1 cellular context compared by ENCODE assay signal in the genomic region with DNA sequence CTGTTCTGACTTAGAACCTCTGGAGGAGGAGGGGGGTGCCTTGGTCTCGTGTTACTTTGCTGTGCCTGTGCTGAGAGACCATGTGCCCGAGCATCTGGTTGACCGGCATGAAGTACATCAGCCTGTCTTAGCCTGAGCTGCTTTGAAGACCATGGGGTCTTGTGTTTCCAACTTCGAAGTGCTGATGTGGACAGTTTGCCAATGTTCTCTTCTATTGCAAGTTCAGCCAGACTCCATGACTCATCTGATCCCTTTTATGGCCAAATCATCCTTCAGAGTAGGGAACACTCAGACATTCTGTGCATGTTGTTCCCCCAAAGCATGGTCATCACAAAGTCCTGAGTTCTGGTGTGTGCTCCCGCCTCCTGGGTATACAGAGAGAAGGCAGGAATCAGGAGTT.
TF ChIP-seq lines count a peak whose summit lies in the region.

No MANE protein-coding gene starts in this region.

TF ChIP-seq in K562, 482 proteins besides CTCF, POLR2A, EP300 and RAD21:
- TF ChIP-seq, protein P1, sequence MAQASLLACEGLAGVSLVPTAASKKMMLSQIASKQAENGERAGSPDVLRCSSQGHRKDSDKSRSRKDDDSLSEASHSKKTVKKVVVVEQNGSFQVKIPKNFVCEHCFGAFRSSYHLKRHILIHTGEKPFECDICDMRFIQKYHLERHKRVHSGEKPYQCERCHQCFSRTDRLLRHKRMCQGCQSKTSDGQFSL (CRISPR knock-in tag; IDR thresholded peaks at IDR 0.05), result 0 out of 2 replicates have a peak, but pooled peaks have one; percentile 34
- TF ChIP-seq, protein P1 (tag; IDR thresholded peaks at IDR 0.05), result no peak
- TF ChIP-seq, protein P2, sequence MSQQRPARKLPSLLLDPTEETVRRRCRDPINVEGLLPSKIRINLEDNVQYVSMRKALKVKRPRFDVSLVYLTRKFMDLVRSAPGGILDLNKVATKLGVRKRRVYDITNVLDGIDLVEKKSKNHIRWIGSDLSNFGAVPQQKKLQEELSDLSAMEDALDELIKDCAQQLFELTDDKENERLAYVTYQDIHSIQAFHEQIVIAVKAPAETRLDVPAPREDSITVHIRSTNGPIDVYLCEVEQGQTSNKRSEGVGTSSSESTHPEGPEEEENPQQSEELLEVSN (IDR thresholded peaks at IDR 0.05; ENCODE audit: borderline replicate concordance in 1 of 2, extremely low read depth in 1 of 2, insufficient read depth in 1 of 2, insufficient read length in 1 of 2, low read depth in 1 of 2, low read length in 1 of 2, poor library complexity in 1 of 2, severe bottlenecking in 1 of 2), result peak in 1 of 2 experiments; percentile 16
- TF ChIP-seq FOSL1 (tag; conservative IDR thresholded peaks at IDR 0.05), result peak; percentile 53
- peak; percentile 53 for TF ChIP-seq MAFK (IDR thresholded peaks at IDR 0.05; ENCODE audit: low read length)
- TF ChIP-seq, protein P3, sequence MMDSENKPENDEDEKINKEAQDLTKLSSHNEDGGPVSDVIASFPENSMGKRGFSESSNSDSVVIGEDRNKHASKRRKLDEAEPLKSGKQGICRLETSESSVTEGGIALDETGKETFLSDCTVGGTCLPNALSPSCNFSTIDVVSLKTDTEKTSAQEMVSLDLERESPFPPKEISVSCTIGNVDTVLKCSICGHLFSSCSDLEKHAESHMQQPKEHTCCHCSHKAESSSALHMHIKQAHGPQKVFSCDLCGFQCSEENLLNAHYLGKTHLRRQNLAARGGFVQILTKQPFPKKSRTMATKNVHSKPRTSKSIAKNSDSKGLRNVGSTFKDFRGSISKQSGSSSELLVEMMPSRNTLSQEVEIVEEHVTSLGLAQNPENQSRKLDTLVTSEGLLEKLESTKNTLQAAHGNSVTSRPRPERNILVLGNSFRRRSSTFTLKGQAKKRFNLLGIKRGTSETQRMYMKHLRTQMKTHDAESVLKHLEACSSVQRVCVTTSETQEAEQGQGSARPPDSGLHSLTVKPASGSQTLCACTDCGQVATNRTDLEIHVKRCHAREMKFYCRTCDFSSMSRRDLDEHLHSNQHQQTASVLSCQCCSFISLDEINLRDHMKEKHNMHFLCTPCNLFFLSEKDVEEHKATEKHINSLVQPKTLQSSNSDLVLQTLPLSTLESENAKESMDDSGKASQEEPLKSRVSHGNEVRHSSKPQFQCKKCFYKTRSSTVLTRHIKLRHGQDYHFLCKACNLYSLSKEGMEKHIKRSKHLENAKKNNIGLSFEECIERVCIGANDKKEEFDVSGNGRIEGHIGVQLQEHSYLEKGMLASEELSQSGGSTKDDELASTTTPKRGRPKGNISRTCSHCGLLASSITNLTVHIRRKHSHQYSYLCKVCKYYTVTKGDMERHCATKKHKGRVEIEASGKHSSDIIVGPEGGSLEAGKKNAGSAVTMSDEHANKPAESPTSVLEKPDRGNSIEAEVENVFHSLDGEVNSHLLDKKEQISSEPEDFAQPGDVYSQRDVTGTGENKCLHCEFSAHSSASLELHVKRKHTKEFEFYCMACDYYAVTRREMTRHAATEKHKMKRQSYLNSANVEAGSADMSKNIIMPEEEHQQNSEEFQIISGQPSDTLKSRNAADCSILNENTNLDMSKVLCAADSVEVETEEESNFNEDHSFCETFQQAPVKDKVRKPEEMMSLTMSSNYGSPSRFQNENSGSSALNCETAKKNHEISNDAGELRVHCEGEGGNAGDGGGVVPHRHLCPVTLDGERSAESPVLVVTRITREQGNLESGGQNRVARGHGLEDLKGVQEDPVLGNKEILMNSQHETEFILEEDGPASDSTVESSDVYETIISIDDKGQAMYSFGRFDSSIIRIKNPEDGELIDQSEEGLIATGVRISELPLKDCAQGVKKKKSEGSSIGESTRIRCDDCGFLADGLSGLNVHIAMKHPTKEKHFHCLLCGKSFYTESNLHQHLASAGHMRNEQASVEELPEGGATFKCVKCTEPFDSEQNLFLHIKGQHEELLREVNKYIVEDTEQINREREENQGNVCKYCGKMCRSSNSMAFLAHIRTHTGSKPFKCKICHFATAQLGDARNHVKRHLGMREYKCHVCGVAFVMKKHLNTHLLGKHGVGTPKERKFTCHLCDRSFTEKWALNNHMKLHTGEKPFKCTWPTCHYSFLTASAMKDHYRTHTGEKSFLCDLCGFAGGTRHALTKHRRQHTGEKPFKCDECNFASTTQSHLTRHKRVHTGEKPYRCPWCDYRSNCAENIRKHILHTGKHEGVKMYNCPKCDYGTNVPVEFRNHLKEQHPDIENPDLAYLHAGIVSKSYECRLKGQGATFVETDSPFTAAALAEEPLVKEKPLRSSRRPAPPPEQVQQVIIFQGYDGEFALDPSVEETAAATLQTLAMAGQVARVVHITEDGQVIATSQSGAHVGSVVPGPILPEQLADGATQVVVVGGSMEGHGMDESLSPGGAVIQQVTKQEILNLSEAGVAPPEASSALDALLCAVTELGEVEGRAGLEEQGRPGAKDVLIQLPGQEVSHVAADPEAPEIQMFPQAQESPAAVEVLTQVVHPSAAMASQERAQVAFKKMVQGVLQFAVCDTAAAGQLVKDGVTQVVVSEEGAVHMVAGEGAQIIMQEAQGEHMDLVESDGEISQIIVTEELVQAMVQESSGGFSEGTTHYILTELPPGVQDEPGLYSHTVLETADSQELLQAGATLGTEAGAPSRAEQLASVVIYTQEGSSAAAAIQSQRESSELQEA (IDR thresholded peaks at IDR 0.05; ENCODE audit: low read depth), result no peak
- TF ChIP-seq COPS2 (conservative IDR thresholded peaks at IDR 0.05), result no peak
- TF ChIP-seq, protein P4, sequence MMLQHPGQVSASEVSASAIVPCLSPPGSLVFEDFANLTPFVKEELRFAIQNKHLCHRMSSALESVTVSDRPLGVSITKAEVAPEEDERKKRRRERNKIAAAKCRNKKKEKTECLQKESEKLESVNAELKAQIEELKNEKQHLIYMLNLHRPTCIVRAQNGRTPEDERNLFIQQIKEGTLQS (IDR thresholded peaks at IDR 0.05), result peak; percentile 74
- TF ChIP-seq, protein P4 (CRISPR knock-in tag; conservative IDR thresholded peaks at IDR 0.05), result no peak
- TF ChIP-seq, protein P5, sequence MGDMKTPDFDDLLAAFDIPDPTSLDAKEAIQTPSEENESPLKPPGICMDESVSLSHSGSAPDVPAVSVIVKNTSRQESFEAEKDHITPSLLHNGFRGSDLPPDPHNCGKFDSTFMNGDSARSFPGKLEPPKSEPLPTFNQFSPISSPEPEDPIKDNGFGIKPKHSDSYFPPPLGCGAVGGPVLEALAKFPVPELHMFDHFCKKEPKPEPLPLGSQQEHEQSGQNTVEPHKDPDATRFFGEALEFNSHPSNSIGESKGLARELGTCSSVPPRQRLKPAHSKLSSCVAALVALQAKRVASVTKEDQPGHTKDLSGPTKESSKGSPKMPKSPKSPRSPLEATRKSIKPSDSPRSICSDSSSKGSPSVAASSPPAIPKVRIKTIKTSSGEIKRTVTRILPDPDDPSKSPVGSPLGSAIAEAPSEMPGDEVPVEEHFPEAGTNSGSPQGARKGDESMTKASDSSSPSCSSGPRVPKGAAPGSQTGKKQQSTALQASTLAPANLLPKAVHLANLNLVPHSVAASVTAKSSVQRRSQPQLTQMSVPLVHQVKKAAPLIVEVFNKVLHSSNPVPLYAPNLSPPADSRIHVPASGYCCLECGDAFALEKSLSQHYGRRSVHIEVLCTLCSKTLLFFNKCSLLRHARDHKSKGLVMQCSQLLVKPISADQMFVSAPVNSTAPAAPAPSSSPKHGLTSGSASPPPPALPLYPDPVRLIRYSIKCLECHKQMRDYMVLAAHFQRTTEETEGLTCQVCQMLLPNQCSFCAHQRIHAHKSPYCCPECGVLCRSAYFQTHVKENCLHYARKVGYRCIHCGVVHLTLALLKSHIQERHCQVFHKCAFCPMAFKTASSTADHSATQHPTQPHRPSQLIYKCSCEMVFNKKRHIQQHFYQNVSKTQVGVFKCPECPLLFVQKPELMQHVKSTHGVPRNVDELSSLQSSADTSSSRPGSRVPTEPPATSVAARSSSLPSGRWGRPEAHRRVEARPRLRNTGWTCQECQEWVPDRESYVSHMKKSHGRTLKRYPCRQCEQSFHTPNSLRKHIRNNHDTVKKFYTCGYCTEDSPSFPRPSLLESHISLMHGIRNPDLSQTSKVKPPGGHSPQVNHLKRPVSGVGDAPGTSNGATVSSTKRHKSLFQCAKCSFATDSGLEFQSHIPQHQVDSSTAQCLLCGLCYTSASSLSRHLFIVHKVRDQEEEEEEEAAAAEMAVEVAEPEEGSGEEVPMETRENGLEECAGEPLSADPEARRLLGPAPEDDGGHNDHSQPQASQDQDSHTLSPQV (IDR thresholded peaks at IDR 0.05), result peak; percentile 75
- peak; percentile 33; the same call in 1 of the 2 replicates for TF ChIP-seq DPF2 (IDR thresholded peaks at IDR 0.05)
- TF ChIP-seq MAFG (tag; conservative IDR thresholded peaks at IDR 0.05), result peak; percentile 43; the same call in 1 of the 2 replicates
- peak in 1 of 2 experiments; percentile 56; a peak in 1 of 4 replicates for TF ChIP-seq SRF (CRISPR knock-in tag; IDR thresholded peaks at IDR 0.05)
- TF ChIP-seq ZNF175 (CRISPR knock-in tag; IDR thresholded peaks at IDR 0.05; ENCODE audit: low read depth), result no peak
- peak; percentile 71 for TF ChIP-seq ZNF316 (IDR thresholded peaks at IDR 0.05)
- TF ChIP-seq L3MBTL2 (IDR thresholded peaks at IDR 0.05), result peak; percentile 51
- 0 out of 2 replicates have a peak, but pooled peaks have one; percentile 38 for TF ChIP-seq EHMT2 (IDR thresholded peaks at IDR 0.05)
- TF ChIP-seq NR4A1 (CRISPR knock-in tag; IDR thresholded peaks at IDR 0.05), result no peak
- TF ChIP-seq NR4A1 (tag; IDR thresholded peaks at IDR 0.05), result no peak
- peak; percentile 59; the same call in 1 of the 2 replicates for TF ChIP-seq C11orf30 (IDR thresholded peaks at IDR 0.05; ENCODE audit: low read depth)
- peak; percentile 51; the same call in 1 of the 2 replicates for TF ChIP-seq JUND (IDR thresholded peaks at IDR 0.05; ENCODE audit: borderline replicate concordance, low read depth, low read length)
- no peak for TF ChIP-seq JUND (tag; IDR thresholded peaks at IDR 0.05; ENCODE audit: borderline replicate concordance, low read depth, low read length)
- TF ChIP-seq, protein P6, sequence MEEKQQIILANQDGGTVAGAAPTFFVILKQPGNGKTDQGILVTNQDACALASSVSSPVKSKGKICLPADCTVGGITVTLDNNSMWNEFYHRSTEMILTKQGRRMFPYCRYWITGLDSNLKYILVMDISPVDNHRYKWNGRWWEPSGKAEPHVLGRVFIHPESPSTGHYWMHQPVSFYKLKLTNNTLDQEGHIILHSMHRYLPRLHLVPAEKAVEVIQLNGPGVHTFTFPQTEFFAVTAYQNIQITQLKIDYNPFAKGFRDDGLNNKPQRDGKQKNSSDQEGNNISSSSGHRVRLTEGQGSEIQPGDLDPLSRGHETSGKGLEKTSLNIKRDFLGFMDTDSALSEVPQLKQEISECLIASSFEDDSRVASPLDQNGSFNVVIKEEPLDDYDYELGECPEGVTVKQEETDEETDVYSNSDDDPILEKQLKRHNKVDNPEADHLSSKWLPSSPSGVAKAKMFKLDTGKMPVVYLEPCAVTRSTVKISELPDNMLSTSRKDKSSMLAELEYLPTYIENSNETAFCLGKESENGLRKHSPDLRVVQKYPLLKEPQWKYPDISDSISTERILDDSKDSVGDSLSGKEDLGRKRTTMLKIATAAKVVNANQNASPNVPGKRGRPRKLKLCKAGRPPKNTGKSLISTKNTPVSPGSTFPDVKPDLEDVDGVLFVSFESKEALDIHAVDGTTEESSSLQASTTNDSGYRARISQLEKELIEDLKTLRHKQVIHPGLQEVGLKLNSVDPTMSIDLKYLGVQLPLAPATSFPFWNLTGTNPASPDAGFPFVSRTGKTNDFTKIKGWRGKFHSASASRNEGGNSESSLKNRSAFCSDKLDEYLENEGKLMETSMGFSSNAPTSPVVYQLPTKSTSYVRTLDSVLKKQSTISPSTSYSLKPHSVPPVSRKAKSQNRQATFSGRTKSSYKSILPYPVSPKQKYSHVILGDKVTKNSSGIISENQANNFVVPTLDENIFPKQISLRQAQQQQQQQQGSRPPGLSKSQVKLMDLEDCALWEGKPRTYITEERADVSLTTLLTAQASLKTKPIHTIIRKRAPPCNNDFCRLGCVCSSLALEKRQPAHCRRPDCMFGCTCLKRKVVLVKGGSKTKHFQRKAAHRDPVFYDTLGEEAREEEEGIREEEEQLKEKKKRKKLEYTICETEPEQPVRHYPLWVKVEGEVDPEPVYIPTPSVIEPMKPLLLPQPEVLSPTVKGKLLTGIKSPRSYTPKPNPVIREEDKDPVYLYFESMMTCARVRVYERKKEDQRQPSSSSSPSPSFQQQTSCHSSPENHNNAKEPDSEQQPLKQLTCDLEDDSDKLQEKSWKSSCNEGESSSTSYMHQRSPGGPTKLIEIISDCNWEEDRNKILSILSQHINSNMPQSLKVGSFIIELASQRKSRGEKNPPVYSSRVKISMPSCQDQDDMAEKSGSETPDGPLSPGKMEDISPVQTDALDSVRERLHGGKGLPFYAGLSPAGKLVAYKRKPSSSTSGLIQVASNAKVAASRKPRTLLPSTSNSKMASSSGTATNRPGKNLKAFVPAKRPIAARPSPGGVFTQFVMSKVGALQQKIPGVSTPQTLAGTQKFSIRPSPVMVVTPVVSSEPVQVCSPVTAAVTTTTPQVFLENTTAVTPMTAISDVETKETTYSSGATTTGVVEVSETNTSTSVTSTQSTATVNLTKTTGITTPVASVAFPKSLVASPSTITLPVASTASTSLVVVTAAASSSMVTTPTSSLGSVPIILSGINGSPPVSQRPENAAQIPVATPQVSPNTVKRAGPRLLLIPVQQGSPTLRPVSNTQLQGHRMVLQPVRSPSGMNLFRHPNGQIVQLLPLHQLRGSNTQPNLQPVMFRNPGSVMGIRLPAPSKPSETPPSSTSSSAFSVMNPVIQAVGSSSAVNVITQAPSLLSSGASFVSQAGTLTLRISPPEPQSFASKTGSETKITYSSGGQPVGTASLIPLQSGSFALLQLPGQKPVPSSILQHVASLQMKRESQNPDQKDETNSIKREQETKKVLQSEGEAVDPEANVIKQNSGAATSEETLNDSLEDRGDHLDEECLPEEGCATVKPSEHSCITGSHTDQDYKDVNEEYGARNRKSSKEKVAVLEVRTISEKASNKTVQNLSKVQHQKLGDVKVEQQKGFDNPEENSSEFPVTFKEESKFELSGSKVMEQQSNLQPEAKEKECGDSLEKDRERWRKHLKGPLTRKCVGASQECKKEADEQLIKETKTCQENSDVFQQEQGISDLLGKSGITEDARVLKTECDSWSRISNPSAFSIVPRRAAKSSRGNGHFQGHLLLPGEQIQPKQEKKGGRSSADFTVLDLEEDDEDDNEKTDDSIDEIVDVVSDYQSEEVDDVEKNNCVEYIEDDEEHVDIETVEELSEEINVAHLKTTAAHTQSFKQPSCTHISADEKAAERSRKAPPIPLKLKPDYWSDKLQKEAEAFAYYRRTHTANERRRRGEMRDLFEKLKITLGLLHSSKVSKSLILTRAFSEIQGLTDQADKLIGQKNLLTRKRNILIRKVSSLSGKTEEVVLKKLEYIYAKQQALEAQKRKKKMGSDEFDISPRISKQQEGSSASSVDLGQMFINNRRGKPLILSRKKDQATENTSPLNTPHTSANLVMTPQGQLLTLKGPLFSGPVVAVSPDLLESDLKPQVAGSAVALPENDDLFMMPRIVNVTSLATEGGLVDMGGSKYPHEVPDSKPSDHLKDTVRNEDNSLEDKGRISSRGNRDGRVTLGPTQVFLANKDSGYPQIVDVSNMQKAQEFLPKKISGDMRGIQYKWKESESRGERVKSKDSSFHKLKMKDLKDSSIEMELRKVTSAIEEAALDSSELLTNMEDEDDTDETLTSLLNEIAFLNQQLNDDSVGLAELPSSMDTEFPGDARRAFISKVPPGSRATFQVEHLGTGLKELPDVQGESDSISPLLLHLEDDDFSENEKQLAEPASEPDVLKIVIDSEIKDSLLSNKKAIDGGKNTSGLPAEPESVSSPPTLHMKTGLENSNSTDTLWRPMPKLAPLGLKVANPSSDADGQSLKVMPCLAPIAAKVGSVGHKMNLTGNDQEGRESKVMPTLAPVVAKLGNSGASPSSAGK (IDR thresholded peaks at IDR 0.05), result peak; percentile 86
- no peak for TF ChIP-seq SMARCA4 (IDR thresholded peaks at IDR 0.05)
